1 cellular context compared by ENCODE assay signal in the genomic region with DNA sequence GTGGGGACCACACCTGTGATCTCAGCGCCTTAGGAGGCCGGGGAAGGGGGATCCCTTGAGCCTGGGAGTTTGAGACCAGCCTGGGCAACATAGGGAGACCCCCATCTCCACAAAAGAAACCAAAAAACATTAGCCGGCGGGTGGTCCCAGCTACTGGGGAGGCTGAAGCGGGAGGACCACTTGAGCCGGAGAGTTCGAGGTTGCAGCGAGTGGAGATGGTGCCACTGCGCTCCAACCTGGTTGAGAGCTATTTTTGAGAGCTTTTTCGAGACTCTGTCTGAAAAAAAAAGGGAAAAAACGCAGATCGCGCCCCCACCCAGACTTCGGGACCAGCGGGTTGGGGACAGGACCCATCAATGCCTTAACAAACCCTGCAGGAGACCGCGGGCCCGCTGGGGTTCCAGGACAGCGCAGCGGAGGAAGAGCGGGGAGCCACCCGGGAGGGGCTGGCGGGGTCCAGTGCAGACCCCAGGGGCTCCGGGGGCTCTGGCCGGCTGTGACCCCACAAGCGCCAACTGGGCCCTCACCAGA.
TF ChIP-seq lines count a peak whose summit lies in the region.

No MANE protein-coding gene starts in this region.

TF ChIP-seq in HCT116, 20 proteins besides CTCF, POLR2A, EP300 and RAD21 (continued from another document):
- TF ChIP-seq, protein P1, sequence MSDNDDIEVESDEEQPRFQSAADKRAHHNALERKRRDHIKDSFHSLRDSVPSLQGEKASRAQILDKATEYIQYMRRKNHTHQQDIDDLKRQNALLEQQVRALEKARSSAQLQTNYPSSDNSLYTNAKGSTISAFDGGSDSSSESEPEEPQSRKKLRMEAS (IDR thresholded peaks at IDR 0.05), result no peak
- no peak for TF ChIP-seq SRF (IDR thresholded peaks at IDR 0.05; ENCODE audit: low read depth)
- TF ChIP-seq EZH2 (IDR thresholded peaks at IDR 0.05), result no peak
- no peak for TF ChIP-seq ZNF274 (IDR thresholded peaks at IDR 0.05; ENCODE audit: low read depth, low read length)
- no peak for TF ChIP-seq CBX3 (IDR thresholded peaks at IDR 0.05; ENCODE audit: low read depth)
